ENCODE assay signal across 28 cellular contexts in genomic region chr15:73072894-73073293, GRCh38.
"Had no signal": no experiment of that assay in that cellular context is flagged by ENCODE, and none has a peak within 500 bp of the region (broad histone marks: within the 10 kb centered on the region; RNA-seq: fewer than 3 reads in every experiment).

No MANE protein-coding gene starts in this region.

- H3K4me3 ChIP-seq: coronary artery, esophagus squamous epithelium, lung, pancreas, right atrium auricular region, smooth muscle cell, stomach, testis, tibial artery had no signal

- H3K4me1 ChIP-seq: testis had no signal

- H3K27ac ChIP-seq: coronary artery, esophagus squamous epithelium, pancreas, right atrium auricular region, stomach, testis, tibial artery had no signal

- ATAC-seq: effector memory CD8-positive, alpha-beta T cell; left colon; natural killer cell; pancreas; sciatic nerve had no signal

- FAIRE-seq: endometrium, pancreas had no signal

- H3K36me3 ChIP-seq: esophagus squamous epithelium, pancreas, right atrium auricular region, stomach, tibial artery had no signal

- DNase-seq: dermis blood vessel endothelial cell; effector memory CD8-positive, alpha-beta T cell; erythroblast; esophagus squamous epithelium; foreskin melanocyte; glutamatergic neuron; hypothalamus; immature natural killer cell; islet precursor cell; kidney glomerular epithelial cell; left colon; natural killer cell; occipital lobe; pancreas; stimulated activated CD4-positive, alpha-beta T cell treated with anti-CD3 and anti-CD28 coated beads, Interleukin-12 subunit alpha, Interleukin-12 subunit beta, amount 100 ng/mL, for 4 hours; stimulated activated CD4-positive, alpha-beta T cell treated with anti-CD3 and anti-CD28 coated beads, Interleukin-1b, Interleukin-23, amount 100 ng/mL, for 48 hours; stimulated activated CD4-positive, alpha-beta T cell treated with anti-CD3 and anti-CD28 coated beads, Interleukin-4, amount 100 ng/mL, for 1 hour; stimulated activated CD8-positive, alpha-beta memory T cell treated with anti-CD3 and anti-CD28 coated beads, Interleukin-4, amount 100 ng/mL, for 48 hours; stimulated activated naive CD4-positive, alpha-beta T cell treated with Interleukin-2 at 50 U/mL for 16 hours; stomach; testis; tibial artery had no signal

- H3K27me3 ChIP-seq: pancreas, right atrium auricular region, stomach, testis, tibial artery had no signal

- H3K9me3 ChIP-seq: esophagus squamous epithelium, pancreas, right atrium auricular region, stomach, testis, tibial artery had no signal
